ENCODE assay signal across 21 cellular contexts in genomic region chr16:67727521-67728485, GRCh38.
"Had no signal": no experiment of that assay in that cellular context is flagged by ENCODE, and none has a peak within 500 bp of the region (broad histone marks: within the 10 kb centered on the region; RNA-seq: fewer than 3 reads in every experiment).

No MANE protein-coding gene starts in this region.

- H3K27ac ChIP-seq: heart right ventricle, left lung, neutrophil, pancreas, skin epidermis, thoracic aorta, VCaP had no signal

- H3K27me3 ChIP-seq: heart right ventricle, left lung, neutrophil, pancreas had no signal

- H3K9me3 ChIP-seq: heart right ventricle, left lung, neutrophil, pancreas, thoracic aorta had no signal

- H3K4me3 ChIP-seq: heart right ventricle, left lung, pancreas, skin epidermis, thoracic aorta had no signal

- DNase-seq: activated CD4-positive, alpha-beta T cell treated with anti-CD3 and anti-CD28 coated beads for 1 hour; activated CD4-positive, alpha-beta T cell treated with anti-CD3 and anti-CD28 coated beads, Interleukin-2, amount 50 U/mL, for 1 hour; activated naive CD4-positive, alpha-beta T cell treated with anti-CD3 and anti-CD28 coated beads for 36 hours; activated naive CD8-positive, alpha-beta T cell treated with anti-CD3 and anti-CD28 coated beads, Interleukin-2, amount 10 ng/mL, durations not matched to agents 7 days and 5 days; activated T-cell treated with anti-CD3 and anti-CD28 coated beads, Interleukin-2, amount 50 U/mL, for 1 hour; amniotic stem cell; effector CD4-positive, alpha-beta T cell; erythroblast; foreskin fibroblast; heart right ventricle; kidney glomerular epithelial cell; right cardiac atrium; stimulated activated CD4-positive, alpha-beta T cell treated with anti-CD3 and anti-CD28 coated beads, Interleukin-2, amount 100 ng/mL, for 24 hours; T-cell had no signal

- H3K4me1 ChIP-seq: heart right ventricle, left lung, pancreas had no signal

- ATAC-seq: left lung; pancreas; stimulated activated memory B cell treated with anti-CD40 and anti-IgM and Interleukin-4, amounts not matched to agents 10 μg/mL and 1 μg/mL and 100 μg/mL, for 72 hours; T-cell had no signal
